ENCODE assay signal across 10 cellular contexts in the genomic region with DNA sequence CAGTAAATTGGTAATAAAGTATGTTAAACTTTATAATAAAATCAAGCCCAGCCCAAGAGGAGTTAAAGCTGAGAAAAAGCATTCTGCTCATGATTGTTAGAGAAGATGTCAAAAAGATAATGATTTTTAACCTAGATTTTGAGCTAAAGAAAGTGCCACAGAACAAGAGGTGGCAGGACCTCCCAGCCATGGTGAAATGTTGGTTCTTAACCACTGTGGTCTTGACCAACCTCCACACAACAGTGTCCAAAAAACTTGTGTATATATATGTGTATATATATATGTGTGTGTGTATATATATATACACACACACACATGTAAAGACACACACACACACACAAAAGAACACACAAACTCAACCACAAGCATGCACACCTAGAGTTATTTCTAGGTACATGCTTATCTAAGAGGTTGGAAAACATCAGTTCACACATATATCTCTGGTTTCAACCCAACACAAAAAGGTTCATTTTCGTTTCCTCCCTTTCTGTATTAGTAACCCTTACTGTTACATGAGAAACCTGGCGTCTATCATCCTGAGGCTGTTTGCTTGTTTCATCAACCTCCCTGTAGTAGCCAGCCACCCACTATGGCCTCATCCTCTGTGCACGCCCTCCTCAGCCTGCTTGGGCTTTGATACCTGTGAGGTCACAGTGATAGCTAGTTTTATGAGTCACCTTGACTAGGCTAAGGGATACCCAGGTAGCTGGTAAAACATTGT.
DNase-seq lines count a peak whose midpoint lies in the region; ATAC-seq lines count a peak whose summit lies in the region.
"Had no signal": no experiment of that assay in that cellular context is flagged by ENCODE, and none has a peak within 500 bp of the region (broad histone marks: within the 10 kb centered on the region; RNA-seq: fewer than 3 reads in every experiment).

No MANE protein-coding gene starts in this region.

- peak; percentile 87 for ATAC-seq in HG02943 (IDR thresholded peaks at IDR 0.05; ENCODE audit: low read depth, unreplicated experiment)
- ATAC-seq in activated T-cell treated with anti-CD3 and anti-CD28 coated beads, Interleukin-2, amount 50 U/mL, for 4 hours, result peak; percentile 93 to 94

- peaks cover 3% of the 10 kb centered on the region for H3K9me3 Mint-ChIP-seq in activated T-cell treated with anti-CD3 and anti-CD28 coated beads, Interleukin-2, amount 50 U/mL, for 4 hours
- H3K9me3 Mint-ChIP-seq: HFFc6 had no signal

- no peaks in the 10 kb centered on the region for H3K36me3 Mint-ChIP-seq in activated T-cell treated with anti-CD3 and anti-CD28 coated beads, Interleukin-2, amount 50 U/mL, for 4 hours (ENCODE audit: insufficient read depth)
- H3K36me3 Mint-ChIP-seq: brain had no signal

- H3K4me3 Mint-ChIP-seq in activated T-cell treated with anti-CD3 and anti-CD28 coated beads, Interleukin-2, amount 50 U/mL, for 4 hours, result no peak overlapping the region
- H3K4me3 Mint-ChIP-seq: brain, HFFc6 had no signal

- peaks cover 19% of the 10 kb centered on the region for H3K4me1 Mint-ChIP-seq in activated T-cell treated with anti-CD3 and anti-CD28 coated beads, Interleukin-2, amount 50 U/mL, for 4 hours (ENCODE audit: low read depth)

- DNase-seq in activated CD8-positive, alpha-beta memory T cell treated with anti-CD3 and anti-CD28 coated beads for 48 hours (ENCODE audit: low read depth in 2 of 3, low spot score in 2 of 3), result peak in 2 of 3 experiments; percentile 20
- DNase-seq in activated CD8-positive, alpha-beta memory T cell treated with anti-CD3 and anti-CD28 coated beads for 24 hours, result no peak
- DNase-seq in activated T-cell treated with anti-CD3 and anti-CD28 coated beads, Interleukin-2, amount 50 U/mL, for 4 hours, result no peak
- peak; percentile 71 for DNase-seq in stimulated activated CD8-positive, alpha-beta memory T cell treated with anti-CD3 and anti-CD28 coated beads, Interleukin-4, amount 100 ng/mL, for 48 hours
- DNase-seq in occipital lobe (lab: John Stamatoyannopoulos, UW) (no peak), NCI-H1105 (lab: John Stamatoyannopoulos, UW) (no peak), amygdala (lab: John Stamatoyannopoulos, UW) (no peak)
- DNase-seq: HFFc6 had no signal

- H3K27me3 Mint-ChIP-seq in activated T-cell treated with anti-CD3 and anti-CD28 coated beads, Interleukin-2, amount 50 U/mL, for 4 hours (ENCODE audit: low read depth), result no peaks in the 10 kb centered on the region

Comparison
In these comparisons a context has a peak if more than half of its experiments do, and no peak if none do; other contexts are left out.
1. DNase-seq: peak in activated CD8-positive, alpha-beta memory T cell treated with anti-CD3 and anti-CD28 coated beads for 48 hours (2 of 3) and stimulated activated CD8-positive, alpha-beta memory T cell treated with anti-CD3 and anti-CD28 coated beads, Interleukin-4, amount 100 ng/mL, for 48 hours (single experiment); none in activated CD8-positive, alpha-beta memory T cell treated with anti-CD3 and anti-CD28 coated beads for 24 hours (single experiment), activated T-cell treated with anti-CD3 and anti-CD28 coated beads, Interleukin-2, amount 50 U/mL, for 4 hours (single experiment), occipital lobe (single experiment), NCI-H1105 (single experiment) and amygdala (0 of 56).